Comparison of ENCODE assay signal across 14 cellular contexts in genomic region chr2:127575185-127575765, GRCh38. TPM values are rescaled to one million over a fixed set of nuclear protein-coding genes. Genes with fewer than 3 reads are reported as not detected.
A peak's percentile ranks its signal among the peaks of the same experiment; 100 is the strongest.
DNase-seq lines count a peak whose midpoint lies in the region; TF ChIP-seq lines count a peak whose summit lies in the region.
"Had no signal": no experiment of that assay in that cellular context is flagged by ENCODE, and none has a peak within 500 bp of the region (broad histone marks: within the 10 kb centered on the region; RNA-seq: fewer than 3 reads in every experiment).

No MANE protein-coding gene starts in this region.

- H3K27ac ChIP-seq in KOPT-K1 (ENCODE audit: low read depth, low read length, poor library complexity, severe bottlenecking), result peak overlapping the region; percentile 28
- H3K27ac ChIP-seq in SU-DHL-6 (ENCODE audit: low read depth, low read length), result 0 out of 2 replicates have a peak overlapping the region, but pooled peaks have one; percentile 17
- peak overlapping the region; percentile 85 for H3K27ac ChIP-seq in osteoblast (ENCODE audit: low read depth, low read length)
- no peak overlapping the region for H3K27ac ChIP-seq in sigmoid colon
- H3K27ac ChIP-seq: lower lobe of right lung, RWPE1, uterus had no signal

- H3K4me3 Mint-ChIP-seq in activated naive CD4-positive, alpha-beta T cell treated with anti-CD3 and anti-CD28 coated beads, Interleukin-2, amount 10 ng/mL, durations not matched to agents 7 days and 5 days, result no peak overlapping the region

- TF ChIP-seq EP300 in sigmoid colon (IDR thresholded peaks at IDR 0.05), result no peak

- no peaks in the 10 kb centered on the region; the same call in 1 of the 2 replicates for H4K20me1 ChIP-seq in SU-DHL-6 (ENCODE audit: low read depth, low read length)
- H4K20me1 ChIP-seq in osteoblast (ENCODE audit: insufficient read depth, low read length), result no peaks in the 10 kb centered on the region

- H3K4me1 ChIP-seq in osteoblast (ENCODE audit: insufficient read depth, low read length), result peaks cover 21% of the 10 kb centered on the region
- peaks cover 0 to 13% (median 9%) of the 10 kb centered on the region in 4 donors for H3K4me1 ChIP-seq in sigmoid colon
- H3K4me1 ChIP-seq: uterus had no signal

- H3K27me3 ChIP-seq in SU-DHL-6 (ENCODE audit: low read length), result no peaks in the 10 kb centered on the region
- no peaks in the 10 kb centered on the region for H3K27me3 ChIP-seq in osteoblast (ENCODE audit: insufficient read depth, low read length)
- no peaks in the 10 kb centered on the region for H3K27me3 ChIP-seq in sigmoid colon
- H3K27me3 ChIP-seq: uterus had no signal

- H3K9me3 ChIP-seq in KOPT-K1 (ENCODE audit: insufficient read depth, low read length, poor library complexity, severe bottlenecking), result no peaks in the 10 kb centered on the region
- no peaks in the 10 kb centered on the region for H3K9me3 ChIP-seq in SU-DHL-6 (ENCODE audit: insufficient read depth, low read length)
- no peaks in the 10 kb centered on the region for H3K9me3 ChIP-seq in osteoblast (ENCODE audit: low read depth, low read length)
- no peaks in the 10 kb centered on the region for H3K9me3 ChIP-seq in sigmoid colon
- H3K9me3 ChIP-seq: lower lobe of right lung, uterus had no signal

- H3K36me3 ChIP-seq in KOPT-K1 (ENCODE audit: insufficient read depth, low read length) (no peaks in the 10 kb centered on the region), SU-DHL-6 (ENCODE audit: low read length) (no peaks in the 10 kb centered on the region), osteoblast (ENCODE audit: insufficient read depth, low read length) (no peaks in the 10 kb centered on the region), sigmoid colon (no peaks in the 10 kb centered on the region)
- H3K36me3 ChIP-seq: lower lobe of right lung, uterus had no signal

- no peaks in the 10 kb centered on the region for H3K9me3 Mint-ChIP-seq in activated naive CD4-positive, alpha-beta T cell treated with anti-CD3 and anti-CD28 coated beads, Interleukin-2, amount 10 ng/mL, durations not matched to agents 7 days and 5 days

- peak overlapping the region; percentile 38 for H3K4me2 ChIP-seq in SU-DHL-6 (ENCODE audit: low read depth, low read length, poor library complexity, severe bottlenecking)
- no peak overlapping the region for H3K4me2 ChIP-seq in osteoblast (ENCODE audit: insufficient read depth, low read length)

- H3K4me3 ChIP-seq in SU-DHL-6 (ENCODE audit: insufficient read depth, low read length, poor library complexity, severe bottlenecking) (no peak overlapping the region), osteoblast (ENCODE audit: insufficient read depth, low read length) (no peak overlapping the region), sigmoid colon (no peak overlapping the region)
- H3K4me3 ChIP-seq: lower lobe of right lung, uterus had no signal

- no peak overlapping the region for H3K9ac ChIP-seq in SU-DHL-6 (ENCODE audit: low read length)

- no peaks in the 10 kb centered on the region for H3K9me2 ChIP-seq in SU-DHL-6 (replicated peaks; ENCODE audit: insufficient read depth, low read length)

- CTCF ChIA-PET in activated naive CD4-positive, alpha-beta T cell treated with anti-CD3 and anti-CD28 coated beads, Interleukin-2, amount 10 ng/mL, durations not matched to agents 7 days and 5 days (lab: Charles Lee), result interaction anchor here (0.7 to 1.5 kb wide), 4 partner anchors 16 to 75 kb away, joined by 3 to 6 read pairs (median 4); no protein-coding TSS in a partner anchor

- no peak for DNase-seq in activated naive CD4-positive, alpha-beta T cell treated with anti-CD3 and anti-CD28 coated beads, Interleukin-2, amount 10 ng/mL, durations not matched to agents 7 days and 5 days
- DNase-seq in activated naive CD4-positive, alpha-beta T cell treated with anti-CD3 and anti-CD28 coated beads, Interleukin-2, amount 50 U/mL, for 16 hours, result no peak
- DNase-seq in osteoblast (ENCODE audit: insufficient read length, low spot score, missing footprints) (no peak), NCI-H1694 treated with DMSO at 0.1 percent for 48 hours (lab: John Stamatoyannopoulos, UW) (no peak), cerebellar cortex (ENCODE audit: low spot score) (no peak), sigmoid colon (no peak)
- DNase-seq: activated gamma-delta T cell treated with Interleukin-2 at 50 U/mL for 16 hours, lower lobe of right lung, NCI-H2227 treated with DMSO at 0.1 percent for 48 hours, occipital lobe, uterus had no signal

- intact Hi-C loops in sigmoid colon (cut with DNase I), result no loop called here

- WGBS in sigmoid colon, 2 donors, result 69 to 96% methylated on average over 4 of the region's 4 CpGs

- no peaks in the 10 kb centered on the region for H3K79me2 ChIP-seq in SU-DHL-6 (ENCODE audit: insufficient read depth, low read length)
- H3K79me2 ChIP-seq in osteoblast (ENCODE audit: insufficient read depth, low read length), result no peaks in the 10 kb centered on the region

- peak overlapping the region; percentile 73 for H3K27ac Mint-ChIP-seq in activated naive CD4-positive, alpha-beta T cell treated with anti-CD3 and anti-CD28 coated beads, Interleukin-2, amount 10 ng/mL, durations not matched to agents 7 days and 5 days

- TF ChIP-seq POLR2A in sigmoid colon (IDR thresholded peaks at IDR 0.05), result no peak

- peaks cover 8% of the 10 kb centered on the region; the same call in 1 of the 2 replicates for H3F3A ChIP-seq in SU-DHL-6 (ENCODE audit: insufficient read depth)

- peaks cover 23% of the 10 kb centered on the region for H3K27me3 Mint-ChIP-seq in activated naive CD4-positive, alpha-beta T cell treated with anti-CD3 and anti-CD28 coated beads, Interleukin-2, amount 10 ng/mL, durations not matched to agents 7 days and 5 days

- H2AFZ ChIP-seq in SU-DHL-6 (ENCODE audit: low read depth, low read length, severe bottlenecking) (no peak overlapping the region), osteoblast (ENCODE audit: low read length) (no peak overlapping the region)

- no peaks in the 10 kb centered on the region for H3K36me3 Mint-ChIP-seq in activated naive CD4-positive, alpha-beta T cell treated with anti-CD3 and anti-CD28 coated beads, Interleukin-2, amount 10 ng/mL, durations not matched to agents 7 days and 5 days

- TF ChIP-seq CTCF in SU-DHL-6 (IDR thresholded peaks at IDR 0.05; ENCODE audit: insufficient read depth, low read length, poor library complexity, severe bottlenecking), result no peak
- no peak for TF ChIP-seq CTCF in osteoblast (IDR thresholded peaks at IDR 0.05; ENCODE audit: extremely low read depth, low read depth, low read length)
- TF ChIP-seq CTCF in sigmoid colon (IDR thresholded peaks at IDR 0.05), result no peak

- H3K4me1 Mint-ChIP-seq in activated naive CD4-positive, alpha-beta T cell treated with anti-CD3 and anti-CD28 coated beads, Interleukin-2, amount 10 ng/mL, durations not matched to agents 7 days and 5 days, result peaks cover 27% of the 10 kb centered on the region

RNA-seq across cellular contexts. Expression of gene MYO7B, which starts 39.8 kb away (rescaled TPM):
- total RNA-seq in osteoblast (under 0.01 TPM in 2 replicates), sigmoid colon (1 to 10 TPM in 2 of 4 donors, under 1 TPM in 1, not detected in 1; 0.54 to 3.0 (median 1.4) TPM)
- polyA plus RNA-seq in sigmoid colon, result 100 to 1,000 TPM in 1 of 3 donors, 10 to 100 TPM in 2; 57.6 to 128 (median 67.9) TPM
- total RNA-seq: occipital lobe had no signal

RNA-seq across cellular contexts. Expression of gene IWS1, which starts 49.0 kb away (rescaled TPM):
- 28.3 and 36.6 TPM in 2 replicates for total RNA-seq in osteoblast
- 10 to 100 TPM; 28.1 to 47.9 (median 30.7) TPM for total RNA-seq in sigmoid colon
- 10 to 100 TPM; 28.8 to 32.6 (median 31.2) TPM for polyA plus RNA-seq in sigmoid colon

Comparison
In these comparisons a context has a peak if more than half of its experiments do, and no peak if none do; other contexts are left out.
1. H3K27ac ChIP-seq: peak in KOPT-K1 (single experiment), SU-DHL-6 (single experiment) and osteoblast (single experiment); none in sigmoid colon (0 of 4).